In the genomic region with DNA sequence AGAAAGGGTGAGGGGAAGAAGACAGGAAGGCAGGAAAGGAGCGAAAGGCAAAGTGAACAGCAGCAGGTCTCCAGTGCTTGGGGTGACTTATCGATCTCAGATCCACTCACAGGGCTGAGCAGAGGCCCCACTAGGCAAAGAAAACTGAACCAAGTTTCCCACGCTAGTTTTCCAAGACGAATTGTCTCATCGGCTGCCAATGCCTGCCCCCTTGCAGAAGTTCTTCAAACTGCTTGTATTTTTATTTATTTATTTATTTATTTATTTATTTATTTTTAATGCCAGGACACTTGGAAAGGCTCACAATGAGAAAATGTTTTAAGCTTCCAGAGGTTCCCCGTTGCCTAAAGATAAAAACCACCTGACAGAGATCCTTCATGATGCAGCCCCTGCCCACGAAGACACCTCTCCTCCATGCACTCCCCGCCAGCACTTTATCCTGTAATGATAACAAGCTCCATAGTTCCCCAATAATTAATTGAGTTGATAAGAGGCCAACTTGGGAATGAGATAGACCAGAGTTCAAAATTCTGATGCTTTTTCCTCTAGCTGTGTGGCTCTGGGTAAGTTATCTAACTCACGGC, we compare ENCODE assay signal across 9 cellular contexts. TPM values are rescaled to one million over a fixed set of nuclear protein-coding genes. Genes with fewer than 3 reads are reported as not detected.
A peak's percentile ranks its signal among the peaks of the same experiment; 100 is the strongest.
DNase-seq lines count a peak whose midpoint lies in the region; ATAC-seq and TF ChIP-seq lines count a peak whose summit lies in the region.
"Had no signal": no experiment of that assay in that cellular context is flagged by ENCODE, and none has a peak within 500 bp of the region (broad histone marks: within the 10 kb centered on the region; RNA-seq: fewer than 3 reads in every experiment).

No MANE protein-coding gene starts in this region.

- H3K4me3 ChIP-seq in NB4 (ENCODE audit: low read depth, low read length) = no peak overlapping the region
- H3K4me3 ChIP-seq in epithelial cell of proximal tubule (ENCODE audit: low read depth, low read length) = no peak overlapping the region
- H3K4me3 ChIP-seq: prostate gland had no signal

- ATAC-seq in HG03025 (IDR thresholded peaks at IDR 0.05; ENCODE audit: low FRiP score, unreplicated experiment) = no peak
- no peak for ATAC-seq in GM19455 (IDR thresholded peaks at IDR 0.05; ENCODE audit: unreplicated experiment)
- ATAC-seq in GM21423 (IDR thresholded peaks at IDR 0.05; ENCODE audit: unreplicated experiment) = no peak

- no peak for TF ChIP-seq POLR2A in NB4 (IDR thresholded peaks at IDR 0.05; ENCODE audit: extremely low read depth, insufficient read length)

- peak; percentile 13 for TF ChIP-seq CTCF in NB4 (IDR thresholded peaks at IDR 0.05; ENCODE audit: low read depth, low read length)
- peak; percentile 59 for TF ChIP-seq CTCF in epithelial cell of proximal tubule (conservative IDR thresholded peaks at IDR 0.05; ENCODE audit: low read depth, low read length)

- in situ Hi-C loops in G401 (cut with HindIII; ENCODE audit: low sequenced_read_pairs) = no loop called here

- DNase-seq in G401 (ENCODE audit: low spot score) (peak; percentile 38), NB4 (ENCODE audit: low read depth) (peak; percentile 60), epithelial cell of proximal tubule (ENCODE audit: low read depth) (no peak), pons (ENCODE audit: low spot score) (peak; percentile 56), HPDE6-E6E7 (ENCODE audit: extremely low spot score) (no peak)

RNA-seq across cellular contexts. Expression of gene QDPR, which starts 43.2 kb away (rescaled TPM):
- 70.7 and 75.4 TPM in 2 replicates for total RNA-seq in G401 (2014; rRNA removed; shearing (Covaris generic))
- 11.9 and 15.7 TPM in 2 replicates for total RNA-seq in epithelial cell of proximal tubule

RNA-seq across cellular contexts. Expression of gene CLRN2, which starts 46.2 kb away (rescaled TPM):
- not detected in 2 replicates for total RNA-seq in G401 (2014; rRNA removed; shearing (Covaris generic))
- not detected in 2 replicates for total RNA-seq in epithelial cell of proximal tubule
- total RNA-seq: prostate gland had no signal

Comparison
In these comparisons a context has a peak if more than half of its experiments do, and no peak if none do; other contexts are left out.
1. DNase-seq: peak in G401 (single experiment), NB4 (single experiment) and pons (single experiment); none in epithelial cell of proximal tubule (single experiment) and HPDE6-E6E7 (single experiment).